18 cellular contexts compared by ENCODE assay signal in the genomic region with DNA sequence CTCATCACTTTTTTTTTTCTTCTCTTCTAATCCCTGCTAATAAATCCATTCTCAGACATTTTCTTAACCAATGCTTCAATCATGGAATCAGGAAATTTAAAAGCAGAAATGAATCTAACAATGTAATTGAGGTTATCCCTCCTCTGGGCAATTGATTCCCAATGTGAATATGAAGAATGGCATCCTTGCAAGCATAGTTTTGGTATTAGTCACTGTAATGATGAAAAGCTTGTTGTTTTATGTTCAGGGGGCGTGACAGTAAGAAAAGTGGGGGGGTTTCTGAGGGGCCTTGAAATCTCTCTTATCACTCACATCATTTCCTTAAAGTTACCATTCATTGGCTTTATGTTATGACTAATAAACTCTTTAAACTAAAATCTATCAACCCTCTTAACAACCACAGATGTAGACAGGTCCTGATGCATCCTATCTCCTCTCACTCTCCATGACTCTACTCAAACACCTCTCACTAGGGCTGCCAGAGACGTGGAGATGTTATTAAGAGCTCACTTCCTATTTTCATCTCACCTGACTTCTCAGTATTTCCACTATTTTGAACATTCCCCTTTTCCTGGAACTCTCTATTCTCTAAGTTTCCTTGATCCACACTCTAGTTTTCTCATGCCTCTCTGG.
DNase-seq lines count a peak whose midpoint lies in the region; ATAC-seq and TF ChIP-seq lines count a peak whose summit lies in the region.
"Had no signal": no experiment of that assay in that cellular context is flagged by ENCODE, and none has a peak within 500 bp of the region (broad histone marks: within the 10 kb centered on the region; RNA-seq: fewer than 3 reads in every experiment).

No MANE protein-coding gene starts in this region.

- no peaks in the 10 kb centered on the region for H3K36me3 ChIP-seq in tibial artery
- H3K36me3 ChIP-seq: heart left ventricle, lower lobe of right lung, neutrophil, tibial nerve had no signal

- no peak overlapping the region for H3K4me3 ChIP-seq in fibroblast of villous mesenchyme (ENCODE audit: low read depth, low read length)
- no peak overlapping the region for H3K4me3 ChIP-seq in tibial artery
- H3K4me3 ChIP-seq: heart left ventricle, lower lobe of right lung, PC-9, tibial nerve had no signal

- CTCF ChIA-PET in activated naive CD4-positive, alpha-beta T cell treated with anti-CD3 and anti-CD28 coated beads, Interleukin-2, amount 10 ng/mL, durations not matched to agents 7 days and 5 days (lab: Charles Lee), result no interaction called here
- CTCF ChIA-PET in WTC11 (lab: Charles Lee), result no interaction called here

- POLR2A ChIA-PET in WTC11 (lab: Charles Lee), result interaction anchor here (0.6 kb wide), 1 partner anchor 69 kb away, joined by 9 read pairs; no protein-coding TSS in a partner anchor

- H3K9me3 ChIP-seq in tibial artery, result no peaks in the 10 kb centered on the region
- H3K9me3 ChIP-seq: lower lobe of right lung, neutrophil had no signal

- intact Hi-C loops in tibial artery (cut with DNase I; ENCODE audit: low total_unique reads), result no loop called here

- ATAC-seq in WTC11, result no peak
- ATAC-seq: activated naive CD4-positive, alpha-beta T cell treated with anti-CD3 and anti-CD28 coated beads, Interleukin-2, amount 50 U/mL, for 72 hours; heart left ventricle; lower lobe of right lung had no signal

- DNase-seq in activated naive CD4-positive, alpha-beta T cell treated with anti-CD3 and anti-CD28 coated beads, Interleukin-2, amount 10 ng/mL, durations not matched to agents 7 days and 5 days, result no peak
- DNase-seq in activated naive CD4-positive, alpha-beta T cell treated with Interleukin-2 at 50 U/mL for 16 hours, result no peak
- peak; percentile 36 for DNase-seq in SW480 (ENCODE audit: low spot score)
- DNase-seq in fibroblast of villous mesenchyme (ENCODE audit: low read depth), result peak; percentile 61
- DNase-seq in stromal cell of bone marrow (ENCODE audit: low read depth), result peak; percentile 24
- no peak for DNase-seq in tibial artery
- no peak for DNase-seq in mesenteric fat pad (ENCODE audit: low spot score)
- DNase-seq in WTC11 (ENCODE audit: low spot score), result no peak
- DNase-seq: cortex of kidney, heart left ventricle, lower lobe of right lung, NCI-H1092 treated with DMSO at 0.1 percent for 48 hours, NCI-H345 had no signal

- H3K27ac Mint-ChIP-seq in activated naive CD4-positive, alpha-beta T cell treated with anti-CD3 and anti-CD28 coated beads, Interleukin-2, amount 10 ng/mL, durations not matched to agents 7 days and 5 days, result peak overlapping the region; percentile 31
- H3K27ac Mint-ChIP-seq in WTC11, result no peak overlapping the region
- H3K27ac Mint-ChIP-seq: activated naive CD4-positive, alpha-beta T cell treated with anti-CD3 and anti-CD28 coated beads, Interleukin-2, amount 50 U/mL, for 72 hours had no signal

- peaks cover 18% of the 10 kb centered on the region for H3K9me3 Mint-ChIP-seq in activated naive CD4-positive, alpha-beta T cell treated with anti-CD3 and anti-CD28 coated beads, Interleukin-2, amount 10 ng/mL, durations not matched to agents 7 days and 5 days
- peaks cover 5% of the 10 kb centered on the region for H3K9me3 Mint-ChIP-seq in WTC11

- no peak overlapping the region for H3K27ac ChIP-seq in tibial artery
- H3K27ac ChIP-seq: 22Rv1, heart left ventricle, lower lobe of right lung, neutrophil, PC-9, tibial nerve had no signal

- H3K27me3 ChIP-seq in tibial artery, result no peaks in the 10 kb centered on the region
- H3K27me3 ChIP-seq: heart left ventricle, neutrophil, tibial nerve had no signal

- TF ChIP-seq CTCF in fibroblast of villous mesenchyme (IDR thresholded peaks at IDR 0.05; ENCODE audit: insufficient read depth, low read depth, low read length) (no peak), tibial artery (IDR thresholded peaks at IDR 0.05) (no peak), WTC11 (IDR thresholded peaks at IDR 0.05) (no peak)

- H3K36me3 Mint-ChIP-seq in activated naive CD4-positive, alpha-beta T cell treated with anti-CD3 and anti-CD28 coated beads, Interleukin-2, amount 10 ng/mL, durations not matched to agents 7 days and 5 days, result no peaks in the 10 kb centered on the region
- no peaks in the 10 kb centered on the region for H3K36me3 Mint-ChIP-seq in WTC11

- H3K27me3 Mint-ChIP-seq in activated naive CD4-positive, alpha-beta T cell treated with anti-CD3 and anti-CD28 coated beads, Interleukin-2, amount 10 ng/mL, durations not matched to agents 7 days and 5 days, result no peaks in the 10 kb centered on the region
- no peaks in the 10 kb centered on the region for H3K27me3 Mint-ChIP-seq in WTC11 (ENCODE audit: low read depth)

- no peak overlapping the region for H3K4me3 Mint-ChIP-seq in activated naive CD4-positive, alpha-beta T cell treated with anti-CD3 and anti-CD28 coated beads, Interleukin-2, amount 10 ng/mL, durations not matched to agents 7 days and 5 days
- no peak overlapping the region for H3K4me3 Mint-ChIP-seq in WTC11

- H3K4me1 ChIP-seq in tibial artery, result no peaks in the 10 kb centered on the region
- H3K4me1 ChIP-seq: heart left ventricle, lower lobe of right lung had no signal

- no peaks in the 10 kb centered on the region for H3K4me1 Mint-ChIP-seq in activated naive CD4-positive, alpha-beta T cell treated with anti-CD3 and anti-CD28 coated beads, Interleukin-2, amount 10 ng/mL, durations not matched to agents 7 days and 5 days
- no peaks in the 10 kb centered on the region for H3K4me1 Mint-ChIP-seq in WTC11

TF ChIP-seq in WTC11, 78 proteins besides CTCF, POLR2A, EP300 and RAD21 (continues in another document):
- TF ChIP-seq ZNF263 (CRISPR knock-in tag; IDR thresholded peaks at IDR 0.05; ENCODE audit: low read depth) (no peak), NFYB (CRISPR knock-in tag; conservative IDR thresholded peaks at IDR 0.05; ENCODE audit: low read depth) (no peak), CBFB (CRISPR knock-in tag; IDR thresholded peaks at IDR 0.05; ENCODE audit: low read depth) (no peak), NFE2L1 (CRISPR knock-in tag; IDR thresholded peaks at IDR 0.05) (no peak), ZNF219 (CRISPR knock-in tag; IDR thresholded peaks at IDR 0.05; ENCODE audit: borderline replicate concordance) (no peak), TP53 (CRISPR knock-in tag; IDR thresholded peaks at IDR 0.05) (no peak), ATF3 (CRISPR knock-in tag; conservative IDR thresholded peaks at IDR 0.05) (no peak), NR1H2 (CRISPR knock-in tag; IDR thresholded peaks at IDR 0.05) (no peak), JUN (CRISPR knock-in tag; IDR thresholded peaks at IDR 0.05) (no peak), CREM (CRISPR knock-in tag; IDR thresholded peaks at IDR 0.05) (no peak)
- TF ChIP-seq, protein P1, sequence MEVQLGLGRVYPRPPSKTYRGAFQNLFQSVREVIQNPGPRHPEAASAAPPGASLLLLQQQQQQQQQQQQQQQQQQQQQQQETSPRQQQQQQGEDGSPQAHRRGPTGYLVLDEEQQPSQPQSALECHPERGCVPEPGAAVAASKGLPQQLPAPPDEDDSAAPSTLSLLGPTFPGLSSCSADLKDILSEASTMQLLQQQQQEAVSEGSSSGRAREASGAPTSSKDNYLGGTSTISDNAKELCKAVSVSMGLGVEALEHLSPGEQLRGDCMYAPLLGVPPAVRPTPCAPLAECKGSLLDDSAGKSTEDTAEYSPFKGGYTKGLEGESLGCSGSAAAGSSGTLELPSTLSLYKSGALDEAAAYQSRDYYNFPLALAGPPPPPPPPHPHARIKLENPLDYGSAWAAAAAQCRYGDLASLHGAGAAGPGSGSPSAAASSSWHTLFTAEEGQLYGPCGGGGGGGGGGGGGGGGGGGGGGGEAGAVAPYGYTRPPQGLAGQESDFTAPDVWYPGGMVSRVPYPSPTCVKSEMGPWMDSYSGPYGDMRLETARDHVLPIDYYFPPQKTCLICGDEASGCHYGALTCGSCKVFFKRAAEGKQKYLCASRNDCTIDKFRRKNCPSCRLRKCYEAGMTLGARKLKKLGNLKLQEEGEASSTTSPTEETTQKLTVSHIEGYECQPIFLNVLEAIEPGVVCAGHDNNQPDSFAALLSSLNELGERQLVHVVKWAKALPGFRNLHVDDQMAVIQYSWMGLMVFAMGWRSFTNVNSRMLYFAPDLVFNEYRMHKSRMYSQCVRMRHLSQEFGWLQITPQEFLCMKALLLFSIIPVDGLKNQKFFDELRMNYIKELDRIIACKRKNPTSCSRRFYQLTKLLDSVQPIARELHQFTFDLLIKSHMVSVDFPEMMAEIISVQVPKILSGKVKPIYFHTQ (CRISPR knock-in tag; IDR thresholded peaks at IDR 0.05), result no peak
- TF ChIP-seq, protein P2, sequence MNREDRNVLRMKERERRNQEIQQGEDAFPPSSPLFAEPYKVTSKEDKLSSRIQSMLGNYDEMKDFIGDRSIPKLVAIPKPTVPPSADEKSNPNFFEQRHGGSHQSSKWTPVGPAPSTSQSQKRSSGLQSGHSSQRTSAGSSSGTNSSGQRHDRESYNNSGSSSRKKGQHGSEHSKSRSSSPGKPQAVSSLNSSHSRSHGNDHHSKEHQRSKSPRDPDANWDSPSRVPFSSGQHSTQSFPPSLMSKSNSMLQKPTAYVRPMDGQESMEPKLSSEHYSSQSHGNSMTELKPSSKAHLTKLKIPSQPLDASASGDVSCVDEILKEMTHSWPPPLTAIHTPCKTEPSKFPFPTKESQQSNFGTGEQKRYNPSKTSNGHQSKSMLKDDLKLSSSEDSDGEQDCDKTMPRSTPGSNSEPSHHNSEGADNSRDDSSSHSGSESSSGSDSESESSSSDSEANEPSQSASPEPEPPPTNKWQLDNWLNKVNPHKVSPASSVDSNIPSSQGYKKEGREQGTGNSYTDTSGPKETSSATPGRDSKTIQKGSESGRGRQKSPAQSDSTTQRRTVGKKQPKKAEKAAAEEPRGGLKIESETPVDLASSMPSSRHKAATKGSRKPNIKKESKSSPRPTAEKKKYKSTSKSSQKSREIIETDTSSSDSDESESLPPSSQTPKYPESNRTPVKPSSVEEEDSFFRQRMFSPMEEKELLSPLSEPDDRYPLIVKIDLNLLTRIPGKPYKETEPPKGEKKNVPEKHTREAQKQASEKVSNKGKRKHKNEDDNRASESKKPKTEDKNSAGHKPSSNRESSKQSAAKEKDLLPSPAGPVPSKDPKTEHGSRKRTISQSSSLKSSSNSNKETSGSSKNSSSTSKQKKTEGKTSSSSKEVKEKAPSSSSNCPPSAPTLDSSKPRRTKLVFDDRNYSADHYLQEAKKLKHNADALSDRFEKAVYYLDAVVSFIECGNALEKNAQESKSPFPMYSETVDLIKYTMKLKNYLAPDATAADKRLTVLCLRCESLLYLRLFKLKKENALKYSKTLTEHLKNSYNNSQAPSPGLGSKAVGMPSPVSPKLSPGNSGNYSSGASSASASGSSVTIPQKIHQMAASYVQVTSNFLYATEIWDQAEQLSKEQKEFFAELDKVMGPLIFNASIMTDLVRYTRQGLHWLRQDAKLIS (CRISPR knock-in tag; IDR thresholded peaks at IDR 0.05; ENCODE audit: borderline replicate concordance), result no peak

Comparison
In these comparisons a context has a peak if more than half of its experiments do, and no peak if none do; other contexts are left out.
1. DNase-seq: peak in SW480 (single experiment), fibroblast of villous mesenchyme (single experiment) and stromal cell of bone marrow (single experiment); none in activated naive CD4-positive, alpha-beta T cell treated with anti-CD3 and anti-CD28 coated beads, Interleukin-2, amount 10 ng/mL, durations not matched to agents 7 days and 5 days (single experiment), activated naive CD4-positive, alpha-beta T cell treated with Interleukin-2 at 50 U/mL for 16 hours (single experiment), tibial artery (0 of 2), mesenteric fat pad (single experiment) and WTC11 (single experiment).